ENCODE assay signal across 1 cellular context in the genomic region with DNA sequence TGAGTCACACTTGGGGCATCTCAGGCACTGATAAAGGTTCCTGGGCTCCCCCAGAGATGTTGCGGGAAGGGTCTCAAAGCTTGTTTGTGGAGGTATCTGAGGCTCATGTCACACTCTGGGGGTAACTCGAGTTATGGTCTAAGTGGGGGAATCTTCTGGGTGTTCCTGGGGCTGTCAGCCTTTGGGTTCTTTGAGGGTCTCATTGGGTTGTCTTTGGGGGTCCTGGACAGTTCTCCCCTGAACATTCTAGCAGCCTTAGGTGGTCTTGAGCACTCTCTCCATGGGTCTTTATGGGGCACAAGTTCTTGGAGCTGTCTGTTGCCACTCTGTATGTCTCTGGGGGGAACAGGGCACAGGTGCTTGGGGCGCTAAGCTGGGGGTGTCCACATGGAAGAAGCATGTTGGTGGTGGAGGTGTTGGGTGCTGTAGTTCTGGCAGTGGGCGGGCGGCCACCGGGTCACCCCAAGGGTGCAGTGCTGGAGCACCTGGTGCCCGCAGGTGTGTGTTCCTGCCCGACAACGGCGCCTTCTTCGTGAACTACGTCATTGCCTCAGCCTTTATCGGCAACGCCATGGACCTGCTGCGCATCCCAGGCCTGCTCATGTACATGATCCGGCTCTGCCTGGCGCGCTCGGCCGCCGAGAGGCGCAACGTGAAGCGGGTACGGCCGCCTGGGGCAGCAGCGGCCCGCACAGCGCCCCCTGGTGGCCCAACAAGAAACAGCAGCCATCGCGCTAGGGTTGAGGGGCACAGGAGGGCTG.
TF ChIP-seq lines count a peak whose summit lies in the region.

No MANE protein-coding gene starts in this region.

TF ChIP-seq in HepG2, 621 proteins besides CTCF, POLR2A, EP300 and RAD21 (continued from another document and continues in another):
- TF ChIP-seq BRD4 (CRISPR knock-in tag; IDR thresholded peaks at IDR 0.05) (0 out of 2 replicates have a peak, but pooled peaks have one; percentile 17), THAP11 (CRISPR knock-in tag; IDR thresholded peaks at IDR 0.05) (peak; percentile 64; the same call in 1 of the 2 replicates), ZNF816 (CRISPR knock-in tag; IDR thresholded peaks at IDR 0.05; ENCODE audit: borderline replicate concordance) (no peak), KLF9 (CRISPR knock-in tag; IDR thresholded peaks at IDR 0.05; ENCODE audit: low read depth) (no peak), PHB2 (IDR thresholded peaks at IDR 0.05; ENCODE audit: partially characterized antibody) (no peak), NBN (conservative IDR thresholded peaks at IDR 0.05) (no peak), RFX1 (IDR thresholded peaks at IDR 0.05) (no peak), ZNF121 (CRISPR knock-in tag; IDR thresholded peaks at IDR 0.05) (no peak), ZNF572 (CRISPR knock-in tag; IDR thresholded peaks at IDR 0.05) (no peak), ZNF264 (CRISPR knock-in tag; IDR thresholded peaks at IDR 0.05) (no peak), NR2F1 (CRISPR knock-in tag; IDR thresholded peaks at IDR 0.05) (no peak), ZNF331 (CRISPR knock-in tag; IDR thresholded peaks at IDR 0.05) (peak; percentile 79; the same call in 1 of the 2 replicates), GFI1 (CRISPR knock-in tag; IDR thresholded peaks at IDR 0.05; ENCODE audit: borderline replicate concordance) (no peak), SAFB2 (CRISPR knock-in tag; IDR thresholded peaks at IDR 0.05; ENCODE audit: borderline replicate concordance, low read depth) (0 out of 2 replicates have a peak, but pooled peaks have one; percentile 78), ZNF558 (CRISPR knock-in tag; IDR thresholded peaks at IDR 0.05; ENCODE audit: borderline replicate concordance) (no peak), TCF7L2 (IDR thresholded peaks at IDR 0.05; ENCODE audit: low read depth, low read length) (no peak), GPN1 (CRISPR knock-in tag; IDR thresholded peaks at IDR 0.05; ENCODE audit: borderline replicate concordance) (no peak), ZNF615 (CRISPR knock-in tag; IDR thresholded peaks at IDR 0.05; ENCODE audit: borderline replicate concordance) (no peak), ZBTB7A (CRISPR knock-in tag; IDR thresholded peaks at IDR 0.05) (no peak; the same call in 1 of the 2 replicates), MLXIP (CRISPR knock-in tag; IDR thresholded peaks at IDR 0.05; ENCODE audit: borderline replicate concordance) (no peak), ZMAT5 (CRISPR knock-in tag; IDR thresholded peaks at IDR 0.05; ENCODE audit: borderline replicate concordance, low read depth) (no peak), SAP130 (CRISPR knock-in tag; IDR thresholded peaks at IDR 0.05; ENCODE audit: low read depth) (peak; percentile 47; the same call in 1 of the 2 replicates), KAT8 (CRISPR knock-in tag; IDR thresholded peaks at IDR 0.05) (peak; percentile 67; the same call in 1 of the 2 replicates), GABPB1 (CRISPR knock-in tag; IDR thresholded peaks at IDR 0.05) (peak; percentile 73; the same call in 1 of the 2 replicates), RFX5 (IDR thresholded peaks at IDR 0.05; ENCODE audit: low read depth, low read length) (0 out of 2 replicates have a peak, but pooled peaks have one; percentile 30), NFAT5 (CRISPR knock-in tag; IDR thresholded peaks at IDR 0.05) (no peak), ZNF570 (CRISPR knock-in tag; IDR thresholded peaks at IDR 0.05; ENCODE audit: borderline replicate concordance) (no peak), ZNF547 (CRISPR knock-in tag; IDR thresholded peaks at IDR 0.05) (peak; percentile 53; the same call in 1 of the 2 replicates), SRSF1 (optimal IDR thresholded peaks at IDR 0.05; ENCODE audit: low read depth, low read length) (peak; percentile 24), EZH2 (conservative IDR thresholded peaks at IDR 0.05; ENCODE audit: low read depth, low read length) (no peak), FOSL2 (CRISPR knock-in tag; IDR thresholded peaks at IDR 0.05) (peak; percentile 42; the same call in 1 of the 2 replicates), ZNF512 (CRISPR knock-in tag; IDR thresholded peaks at IDR 0.05) (no peak), MXI1 (IDR thresholded peaks at IDR 0.05; ENCODE audit: borderline replicate concordance, low read depth, low read length) (no peak), MAFG (CRISPR knock-in tag; IDR thresholded peaks at IDR 0.05) (no peak), HIVEP1 (CRISPR knock-in tag; IDR thresholded peaks at IDR 0.05) (0 out of 2 replicates have a peak, but pooled peaks have one; percentile 45), GMEB2 (CRISPR knock-in tag; IDR thresholded peaks at IDR 0.05; ENCODE audit: low read depth) (no peak)
- TF ChIP-seq, protein P1, sequence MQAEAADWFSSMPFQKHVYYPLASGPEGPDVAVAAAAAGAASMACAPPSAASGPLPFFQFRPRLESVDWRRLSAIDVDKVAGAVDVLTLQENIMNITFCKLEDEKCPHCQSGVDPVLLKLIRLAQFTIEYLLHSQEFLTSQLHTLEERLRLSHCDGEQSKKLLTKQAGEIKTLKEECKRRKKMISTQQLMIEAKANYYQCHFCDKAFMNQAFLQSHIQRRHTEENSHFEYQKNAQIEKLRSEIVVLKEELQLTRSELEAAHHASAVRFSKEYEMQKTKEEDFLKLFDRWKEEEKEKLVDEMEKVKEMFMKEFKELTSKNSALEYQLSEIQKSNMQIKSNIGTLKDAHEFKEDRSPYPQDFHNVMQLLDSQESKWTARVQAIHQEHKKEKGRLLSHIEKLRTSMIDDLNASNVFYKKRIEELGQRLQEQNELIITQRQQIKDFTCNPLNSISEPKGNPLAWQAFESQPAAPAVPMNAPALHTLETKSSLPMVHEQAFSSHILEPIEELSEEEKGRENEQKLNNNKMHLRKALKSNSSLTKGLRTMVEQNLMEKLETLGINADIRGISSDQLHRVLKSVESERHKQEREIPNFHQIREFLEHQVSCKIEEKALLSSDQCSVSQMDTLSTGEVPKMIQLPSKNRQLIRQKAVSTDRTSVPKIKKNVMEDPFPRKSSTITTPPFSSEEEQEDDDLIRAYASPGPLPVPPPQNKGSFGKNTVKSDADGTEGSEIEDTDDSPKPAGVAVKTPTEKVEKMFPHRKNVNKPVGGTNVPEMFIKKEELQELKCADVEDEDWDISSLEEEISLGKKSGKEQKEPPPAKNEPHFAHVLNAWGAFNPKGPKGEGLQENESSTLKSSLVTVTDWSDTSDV (CRISPR knock-in tag; IDR thresholded peaks at IDR 0.05) = no peak
- TF ChIP-seq, protein P2, sequence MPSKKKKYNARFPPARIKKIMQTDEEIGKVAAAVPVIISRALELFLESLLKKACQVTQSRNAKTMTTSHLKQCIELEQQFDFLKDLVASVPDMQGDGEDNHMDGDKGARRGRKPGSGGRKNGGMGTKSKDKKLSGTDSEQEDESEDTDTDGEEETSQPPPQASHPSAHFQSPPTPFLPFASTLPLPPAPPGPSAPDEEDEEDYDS (CRISPR knock-in tag; IDR thresholded peaks at IDR 0.05) = 0 out of 2 replicates have a peak, but pooled peaks have one; percentile 35
- TF ChIP-seq, protein P3, sequence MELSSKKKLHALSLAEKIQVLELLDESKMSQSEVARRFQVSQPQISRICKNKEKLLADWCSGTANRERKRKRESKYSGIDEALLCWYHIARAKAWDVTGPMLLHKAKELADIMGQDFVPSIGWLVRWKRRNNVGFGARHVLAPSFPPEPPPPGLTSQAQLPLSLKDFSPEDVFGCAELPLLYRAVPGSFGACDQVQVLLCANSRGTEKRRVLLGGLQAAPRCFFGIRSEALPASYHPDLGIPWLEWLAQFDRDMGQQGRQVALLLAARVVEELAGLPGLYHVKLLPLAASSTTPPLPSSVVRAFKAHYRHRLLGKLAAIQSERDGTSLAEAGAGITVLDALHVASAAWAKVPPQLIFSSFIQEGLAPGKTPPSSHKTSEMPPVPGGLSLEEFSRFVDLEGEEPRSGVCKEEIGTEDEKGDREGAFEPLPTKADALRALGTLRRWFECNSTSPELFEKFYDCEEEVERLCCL (CRISPR knock-in tag; IDR thresholded peaks at IDR 0.05; ENCODE audit: borderline replicate concordance) = 0 out of 2 replicates have a peak, but pooled peaks have one; percentile 51
- TF ChIP-seq, protein P4, sequence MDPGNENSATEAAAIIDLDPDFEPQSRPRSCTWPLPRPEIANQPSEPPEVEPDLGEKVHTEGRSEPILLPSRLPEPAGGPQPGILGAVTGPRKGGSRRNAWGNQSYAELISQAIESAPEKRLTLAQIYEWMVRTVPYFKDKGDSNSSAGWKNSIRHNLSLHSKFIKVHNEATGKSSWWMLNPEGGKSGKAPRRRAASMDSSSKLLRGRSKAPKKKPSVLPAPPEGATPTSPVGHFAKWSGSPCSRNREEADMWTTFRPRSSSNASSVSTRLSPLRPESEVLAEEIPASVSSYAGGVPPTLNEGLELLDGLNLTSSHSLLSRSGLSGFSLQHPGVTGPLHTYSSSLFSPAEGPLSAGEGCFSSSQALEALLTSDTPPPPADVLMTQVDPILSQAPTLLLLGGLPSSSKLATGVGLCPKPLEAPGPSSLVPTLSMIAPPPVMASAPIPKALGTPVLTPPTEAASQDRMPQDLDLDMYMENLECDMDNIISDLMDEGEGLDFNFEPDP (CRISPR knock-in tag; conservative IDR thresholded peaks at IDR 0.05) = 0 out of 2 replicates have a peak, but pooled peaks have one; percentile 27
